ENCODE assay signal across 26 cellular contexts in the genomic region with DNA sequence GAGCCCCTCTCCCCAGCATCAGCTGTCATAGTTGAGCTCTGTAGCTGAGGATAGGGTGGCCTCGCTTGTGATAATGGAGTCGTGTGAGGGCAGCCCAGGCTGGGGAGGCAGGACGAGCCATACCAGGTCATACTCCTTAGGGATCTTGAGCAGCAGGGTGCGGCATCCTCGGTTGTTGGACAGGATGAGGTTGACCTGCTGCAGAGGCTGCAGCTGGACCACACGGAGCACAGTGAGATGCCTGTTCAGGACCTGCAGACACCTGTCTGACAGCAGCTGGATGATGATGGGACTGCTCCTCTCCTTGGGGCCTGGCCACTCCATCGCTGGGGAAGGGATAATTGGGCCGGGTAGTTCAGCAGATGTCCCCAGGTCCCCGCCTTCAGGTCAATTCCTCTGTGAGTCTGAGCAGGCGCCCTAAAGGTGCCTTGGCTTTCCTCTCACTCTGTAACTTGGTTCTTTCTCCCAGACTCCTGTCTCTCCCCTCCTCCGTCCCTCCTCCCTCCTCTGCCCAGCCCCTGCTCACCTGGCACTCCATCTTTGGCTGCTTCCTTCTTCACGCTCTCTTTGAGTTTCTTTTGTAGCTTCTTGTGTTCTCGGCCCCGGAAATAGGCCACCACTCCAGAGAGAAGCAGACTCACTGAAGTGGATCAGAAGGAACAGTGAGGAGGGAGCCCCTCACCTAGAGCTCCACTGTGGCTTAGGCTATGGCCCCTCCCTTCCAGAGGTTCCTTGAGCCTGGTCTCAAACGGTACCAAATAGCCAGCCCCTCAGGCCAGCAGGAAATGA. TPM values are rescaled to one million over a fixed set of nuclear protein-coding genes. Genes with fewer than 3 reads are reported as not detected.
"Had no signal": no experiment of that assay in that cellular context is flagged by ENCODE, and none has a peak within 500 bp of the region (broad histone marks: within the 10 kb centered on the region; RNA-seq: fewer than 3 reads in every experiment).

No MANE protein-coding gene starts in this region.

- H3K9me3 Mint-ChIP-seq: activated CD4-positive, alpha-beta T cell treated with anti-CD3 and anti-CD28 coated beads, Interleukin-2, amount 10 ng/mL, durations not matched to agents 7 days and 5 days; activated CD8-positive, alpha-beta T cell treated with anti-CD3 and anti-CD28 coated beads for 36 hours; activated naive CD4-positive, alpha-beta T cell treated with anti-CD3 and anti-CD28 coated beads, Interleukin-2, amount 50 U/mL, for 72 hours; activated T-helper 1 cell treated with anti-CD3 and anti-CD28 coated beads, Interleukin-12 subunit alpha, Interleukin-12 subunit beta, Interleukin-2, Interleukin-4 antibody, amounts not matched to agents 30 ng/mL and 10 ng/mL and 1 ng/mL, durations not matched to agents 14 hours and 24 hours and 36 hours; central memory CD8-positive, alpha-beta T cell; natural killer cell; stimulated activated naive B cell treated with anti-CD40 and anti-IgM and Interleukin-4, amounts not matched to agents 10 μg/mL and 1 μg/mL and 100 μg/mL, for 72 hours; T-cell; T-helper 2 cell treated with Interferon-gamma antibody and Interleukin-4, amounts not matched to agents 5 μg/mL and 100 μg/mL, for 36 hours had no signal

- H3K27ac Mint-ChIP-seq: activated CD4-positive, alpha-beta T cell treated with anti-CD3 and anti-CD28 coated beads, Interleukin-2, amount 10 ng/mL, durations not matched to agents 7 days and 5 days; activated CD8-positive, alpha-beta T cell treated with anti-CD3 and anti-CD28 coated beads for 36 hours; activated naive CD4-positive, alpha-beta T cell treated with anti-CD3 and anti-CD28 coated beads, Interleukin-2, amount 50 U/mL, for 72 hours; activated T-helper 1 cell treated with anti-CD3 and anti-CD28 coated beads, Interleukin-12 subunit alpha, Interleukin-12 subunit beta, Interleukin-2, Interleukin-4 antibody, amounts not matched to agents 30 ng/mL and 10 ng/mL and 1 ng/mL, durations not matched to agents 14 hours and 24 hours and 36 hours; natural killer cell; stimulated activated naive B cell treated with anti-CD40 and anti-IgM and Interleukin-4, amounts not matched to agents 10 μg/mL and 1 μg/mL and 100 μg/mL, for 72 hours; T-cell; T-helper 2 cell treated with Interferon-gamma antibody and Interleukin-4, amounts not matched to agents 5 μg/mL and 100 μg/mL, for 36 hours had no signal

- ATAC-seq: activated CD8-positive, alpha-beta T cell treated with anti-CD3 and anti-CD28 coated beads for 36 hours; activated naive CD4-positive, alpha-beta T cell treated with anti-CD3 and anti-CD28 coated beads, Interleukin-2, amount 50 U/mL, for 72 hours; foreskin keratinocyte; left lobe of liver; natural killer cell; pancreas; right cardiac atrium; stimulated activated naive B cell treated with anti-CD40 and anti-IgM and Interleukin-4, amounts not matched to agents 10 μg/mL and 1 μg/mL and 100 μg/mL, for 72 hours; T-cell had no signal

- H3K36me3 Mint-ChIP-seq: activated naive CD4-positive, alpha-beta T cell treated with anti-CD3 and anti-CD28 coated beads, Interleukin-2, amount 50 U/mL, for 72 hours; natural killer cell; stimulated activated naive B cell treated with anti-CD40 and anti-IgM and Interleukin-4, amounts not matched to agents 10 μg/mL and 1 μg/mL and 100 μg/mL, for 72 hours; T-cell had no signal

- DNase-seq: activated CD4-positive, alpha-beta T cell treated with anti-CD3 and anti-CD28 coated beads, Interleukin-2, amount 10 ng/mL, durations not matched to agents 7 days and 5 days; activated CD4-positive, CD25-positive, alpha-beta regulatory T cell treated with anti-CD3 and anti-CD28 coated beads, Interleukin-2, amount 50 U/mL, for 72 hours; activated CD8-positive, alpha-beta T cell treated with anti-CD3 and anti-CD28 coated beads for 36 hours; brain microvascular endothelial cell; colonic mucosa; foreskin keratinocyte; kidney; mammary epithelial cell; midbrain; natural killer cell; pancreas; right cardiac atrium; stimulated activated CD4-positive, alpha-beta T cell treated with anti-CD3 and anti-CD28 coated beads, Interleukin-2, amount 100 ng/mL, for 24 hours; stimulated activated naive B cell treated with anti-CD40 and anti-IgM and Interleukin-4, amounts not matched to agents 10 μg/mL and 1 μg/mL and 100 μg/mL, for 72 hours; T-cell; upper lobe of left lung had no signal

- H3K4me1 Mint-ChIP-seq: activated CD4-positive, alpha-beta T cell treated with anti-CD3 and anti-CD28 coated beads, Interleukin-2, amount 10 ng/mL, durations not matched to agents 7 days and 5 days; central memory CD8-positive, alpha-beta T cell; natural killer cell had no signal

- H3K4me3 Mint-ChIP-seq: activated CD4-positive, alpha-beta T cell treated with anti-CD3 and anti-CD28 coated beads, Interleukin-2, amount 10 ng/mL, durations not matched to agents 7 days and 5 days; activated CD8-positive, alpha-beta T cell treated with anti-CD3 and anti-CD28 coated beads for 36 hours; activated T-helper 1 cell treated with anti-CD3 and anti-CD28 coated beads, Interleukin-12 subunit alpha, Interleukin-12 subunit beta, Interleukin-2, Interleukin-4 antibody, amounts not matched to agents 30 ng/mL and 10 ng/mL and 1 ng/mL, durations not matched to agents 14 hours and 24 hours and 36 hours; central memory CD8-positive, alpha-beta T cell; natural killer cell; stimulated activated naive B cell treated with anti-CD40 and anti-IgM and Interleukin-4, amounts not matched to agents 10 μg/mL and 1 μg/mL and 100 μg/mL, for 72 hours; T-cell; T-helper 2 cell treated with Interferon-gamma antibody and Interleukin-4, amounts not matched to agents 5 μg/mL and 100 μg/mL, for 36 hours had no signal

RNA-seq across cellular contexts. Expression of gene DUOX2, which starts 7.8 kb away (rescaled TPM):
- total RNA-seq: activated T-helper 1 cell treated with anti-CD3 and anti-CD28 coated beads, Interleukin-12 subunit alpha, Interleukin-12 subunit beta, Interleukin-2, Interleukin-4 antibody, amounts not matched to agents 30 ng/mL and 10 ng/mL and 1 ng/mL, durations not matched to agents 14 hours and 24 hours and 36 hours; epithelial cell of proximal tubule; fibroblast of lung; glomerular endothelial cell; pulmonary artery endothelial cell had no signal

RNA-seq across cellular contexts. Expression of gene DUOXA2, which starts 7.9 kb away (rescaled TPM):
- total RNA-seq: activated CD4-positive, alpha-beta T cell treated with anti-CD3 and anti-CD28 coated beads, Interleukin-2, amount 10 ng/mL, durations not matched to agents 7 days and 5 days; activated CD8-positive, alpha-beta T cell treated with anti-CD3 and anti-CD28 coated beads for 36 hours; activated naive CD4-positive, alpha-beta T cell treated with anti-CD3 and anti-CD28 coated beads, Interleukin-2, amount 50 U/mL, for 72 hours; activated T-helper 1 cell treated with anti-CD3 and anti-CD28 coated beads, Interleukin-12 subunit alpha, Interleukin-12 subunit beta, Interleukin-2, Interleukin-4 antibody, amounts not matched to agents 30 ng/mL and 10 ng/mL and 1 ng/mL, durations not matched to agents 14 hours and 24 hours and 36 hours; epithelial cell of proximal tubule; fibroblast of lung; foreskin keratinocyte; glomerular endothelial cell; kidney; left lobe of liver; mammary epithelial cell; natural killer cell; pulmonary artery endothelial cell; right cardiac atrium; T-cell; thoracic aorta had no signal

RNA-seq across cellular contexts. Expression of gene DUOXA1, which starts 23.5 kb away (rescaled TPM):
- total RNA-seq: activated CD4-positive, alpha-beta T cell treated with anti-CD3 and anti-CD28 coated beads, Interleukin-2, amount 10 ng/mL, durations not matched to agents 7 days and 5 days; activated CD8-positive, alpha-beta T cell treated with anti-CD3 and anti-CD28 coated beads for 36 hours; activated T-helper 1 cell treated with anti-CD3 and anti-CD28 coated beads, Interleukin-12 subunit alpha, Interleukin-12 subunit beta, Interleukin-2, Interleukin-4 antibody, amounts not matched to agents 30 ng/mL and 10 ng/mL and 1 ng/mL, durations not matched to agents 14 hours and 24 hours and 36 hours; fibroblast of lung; glomerular endothelial cell; left lobe of liver; pulmonary artery endothelial cell had no signal

RNA-seq across cellular contexts. Expression of gene DUOX1, which starts 23.6 kb away (rescaled TPM):
- total RNA-seq: activated CD4-positive, alpha-beta T cell treated with anti-CD3 and anti-CD28 coated beads, Interleukin-2, amount 10 ng/mL, durations not matched to agents 7 days and 5 days; activated CD8-positive, alpha-beta T cell treated with anti-CD3 and anti-CD28 coated beads for 36 hours; fibroblast of lung; glomerular endothelial cell; pulmonary artery endothelial cell had no signal
